ENCODE assay signal across 10 cellular contexts in genomic region chr1:30744060-30744756, GRCh38. TPM values are rescaled to one million over a fixed set of nuclear protein-coding genes. Genes with fewer than 3 reads are reported as not detected.
DNase-seq lines count a peak whose midpoint lies in the region; ATAC-seq and TF ChIP-seq lines count a peak whose summit lies in the region.
"Had no signal": no experiment of that assay in that cellular context is flagged by ENCODE, and none has a peak within 500 bp of the region (broad histone marks: within the 10 kb centered on the region; RNA-seq: fewer than 3 reads in every experiment).

No MANE protein-coding gene starts in this region.

- ATAC-seq in HG03432 (IDR thresholded peaks at IDR 0.05; ENCODE audit: unreplicated experiment) (peak; percentile 25), HG03469 (IDR thresholded peaks at IDR 0.05; ENCODE audit: unreplicated experiment) (no peak)
- ATAC-seq: right cardiac atrium had no signal

- intact Hi-C loops in stomach (cut with DNase I; ENCODE audit: low total_unique reads): no loop called here

- H3K9me3 ChIP-seq in stomach: no peaks in the 10 kb centered on the region
- H3K9me3 ChIP-seq: breast epithelium had no signal

- WGBS in stomach, 5 donors: 69 to 80% (median 71%) methylated on average over 7 of the region's 7 CpGs

- no peak for TF ChIP-seq EP300 in stomach (IDR thresholded peaks at IDR 0.05)

- H3K27ac ChIP-seq in stomach: peak overlapping the region in 3 of 5 donors; percentile 13 to 49 (median 43)

- DNase-seq in activated T-cell treated with anti-CD3 and anti-CD28 coated beads, Interleukin-2, amount 50 U/mL, for 1 hour: peak; percentile 54
- no peak for DNase-seq in activated T-cell treated with anti-CD3 and anti-CD28 coated beads for 4 hours
- DNase-seq in cardiac fibroblast (ENCODE audit: low read depth in 2 of 2): peak; percentile 13 to 30
- no peak for DNase-seq in stomach
- DNase-seq in NCI-H1436 (lab: John Stamatoyannopoulos, UW): no peak
- DNase-seq in NCI-H2107 (lab: John Stamatoyannopoulos, UW): no peak

- no peak for TF ChIP-seq POLR2A in stomach (IDR thresholded peaks at IDR 0.05)

- H3K4me3 ChIP-seq in cardiac fibroblast (replicated peaks in 1 of 2; ENCODE audit: low read depth in 2 of 2, low read length in 2 of 2): no peak overlapping the region
- peak overlapping the region in 1 of 4 donors; percentile 16 for H3K4me3 ChIP-seq in stomach
- H3K4me3 ChIP-seq: breast epithelium had no signal

- peaks cover 3 to 77% (median 12%) of the 10 kb centered on the region in 4 donors for H3K4me1 ChIP-seq in stomach
- H3K4me1 ChIP-seq: breast epithelium had no signal

- peaks cover 0 to 28% (median 6%) of the 10 kb centered on the region in 4 donors for H3K36me3 ChIP-seq in stomach
- H3K36me3 ChIP-seq: breast epithelium had no signal

- H3K27me3 ChIP-seq in stomach: no peaks in the 10 kb centered on the region
- H3K27me3 ChIP-seq: breast epithelium had no signal

- no peak for TF ChIP-seq CTCF in cardiac fibroblast (IDR thresholded peaks at IDR 0.05; ENCODE audit: low read depth, low read length)
- TF ChIP-seq CTCF in stomach (IDR thresholded peaks at IDR 0.05): no peak

RNA-seq across cellular contexts. Expression of gene LAPTM5, which starts 13.4 kb away (rescaled TPM):
- 10 to 100 TPM in 4 of 5 donors, 1 to 10 TPM in 1; 4.6 to 48.4 (median 29.6) TPM for total RNA-seq in stomach
- 10 to 100 TPM; 33.1 to 39.9 (median 37.6) TPM for polyA plus RNA-seq in stomach

RNA-seq across cellular contexts. Expression of gene MATN1, which starts 20.8 kb away (rescaled TPM):
- total RNA-seq in stomach: 1 to 10 TPM in 1 of 5 donors, not detected in 4; 1.7 TPM
- polyA plus RNA-seq in stomach: not detected
- total RNA-seq: breast epithelium, right cardiac atrium had no signal

Comparison
In these comparisons a context has a peak if more than half of its experiments do, and no peak if none do; other contexts are left out.
1. DNase-seq: peak in activated T-cell treated with anti-CD3 and anti-CD28 coated beads, Interleukin-2, amount 50 U/mL, for 1 hour (single experiment) and cardiac fibroblast (2 of 2); none in activated T-cell treated with anti-CD3 and anti-CD28 coated beads for 4 hours (single experiment), stomach (single experiment), NCI-H1436 (single experiment) and NCI-H2107 (single experiment).